Comparison of ENCODE assay signal across 20 cellular contexts in the genomic region with DNA sequence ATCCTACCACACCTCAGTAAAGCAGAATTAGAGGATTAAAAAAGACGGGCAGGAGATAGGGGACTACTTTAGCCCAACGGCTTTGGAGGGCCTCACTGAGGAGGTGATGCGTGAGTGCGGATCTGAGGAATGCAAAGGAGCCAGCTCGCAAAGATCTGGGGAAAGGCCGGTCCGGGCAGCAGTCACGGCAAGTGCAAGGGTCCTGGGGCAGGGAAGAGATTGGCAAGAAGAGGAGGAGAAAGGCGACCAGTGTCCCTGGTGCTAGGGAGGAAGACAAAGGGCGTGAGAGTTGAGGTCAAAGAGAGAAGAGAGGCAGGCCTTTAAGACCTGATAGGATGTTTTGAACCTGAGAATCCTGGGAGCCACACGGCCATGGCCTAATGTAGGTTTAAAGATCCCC.
DNase-seq lines count a peak whose midpoint lies in the region; FAIRE-seq and TF ChIP-seq lines count a peak whose summit lies in the region.
"Had no signal": no experiment of that assay in that cellular context is flagged by ENCODE, and none has a peak within 500 bp of the region (broad histone marks: within the 10 kb centered on the region; RNA-seq: fewer than 3 reads in every experiment).

No MANE protein-coding gene starts in this region.

- no peak overlapping the region for H2BK5ac ChIP-seq in H1 (ENCODE audit: low read depth, low read length)
- no peak overlapping the region for H2BK5ac ChIP-seq in trophoblast cell (ENCODE audit: low read depth, low read length, poor library complexity)

- H4K5ac ChIP-seq in H1 (ENCODE audit: insufficient read length, low read depth, low read length) = no peak overlapping the region

- no peaks in the 10 kb centered on the region for H3K4me1 Mint-ChIP-seq in activated T-helper 1 cell treated with anti-CD3 and anti-CD28 coated beads, Interleukin-12 subunit alpha, Interleukin-12 subunit beta, Interleukin-2, Interleukin-4 antibody, amounts not matched to agents 30 ng/mL and 10 ng/mL and 1 ng/mL, durations not matched to agents 14 hours and 24 hours and 36 hours (ENCODE audit: low read depth)
- H3K4me1 Mint-ChIP-seq: CD4-positive, CD25-positive, alpha-beta regulatory T cell had no signal

- no peaks in the 10 kb centered on the region for H4K20me1 ChIP-seq in H1 (replicated peaks in 1 of 2; ENCODE audit: control insufficient read depth in 1 of 2, insufficient read depth in 2 of 2, low read length in 2 of 2)

- H3K18ac ChIP-seq in H1 (ENCODE audit: extremely low read depth, low read length) = no peak overlapping the region
- no peak overlapping the region for H3K18ac ChIP-seq in trophoblast cell (ENCODE audit: low read length)

- H3K4me1 ChIP-seq in H1 (replicated peaks in 1 of 4; ENCODE audit: control insufficient read depth in 3 of 4, insufficient read depth in 4 of 4, low read length in 3 of 4) (no peaks in the 10 kb centered on the region), trophoblast cell (ENCODE audit: control insufficient read depth in 1 of 2, insufficient read depth in 2 of 2, low read length in 2 of 2) (no peaks in the 10 kb centered on the region), tibial artery (peaks cover 0 to 46% (median 23%) of the 10 kb centered on the region in 4 donors)

- CTCF ChIA-PET in H1 (lab: Charles Lee; ENCODE audit: partially characterized antibody) = interaction anchor here (0.7 to 6.2 kb wide), 11 partner anchors 11 to 146 kb away, joined by 3 to 62 read pairs (median 5); no protein-coding TSS in a partner anchor

- H3K36me3 ChIP-seq in WERI-Rb-1 = peaks cover 2% of the 10 kb centered on the region; the same call in 1 of the 2 replicates
- H3K36me3 ChIP-seq in H1 (ENCODE audit: control insufficient read depth in 2 of 4, insufficient read depth in 4 of 4, low read length in 3 of 4) = no peaks in the 10 kb centered on the region
- no peaks in the 10 kb centered on the region for H3K36me3 ChIP-seq in trophoblast cell (ENCODE audit: control insufficient read depth in 1 of 2, insufficient read depth in 2 of 2, low read length in 2 of 2)
- H3K36me3 ChIP-seq in tibial artery = no peaks in the 10 kb centered on the region

- no peak for TF ChIP-seq EP300 in H1 (IDR thresholded peaks at IDR 0.05; ENCODE audit: borderline replicate concordance in 1 of 2, low read depth in 2 of 2, low read length in 2 of 2)

- no peaks in the 10 kb centered on the region for H3K79me2 ChIP-seq in H1 (ENCODE audit: control insufficient read depth in 1 of 2, insufficient read depth in 2 of 2, low read length in 2 of 2)
- H3K79me2 ChIP-seq in trophoblast cell (ENCODE audit: control insufficient read depth, insufficient read depth, low read length, poor library complexity) = no peaks in the 10 kb centered on the region

- POLR2A ChIA-PET in H1 (lab: Charles Lee; ENCODE audit: partially characterized antibody) = interaction anchor here (1.5 kb wide), 1 partner anchor 113 kb away, joined by 6 read pairs; no protein-coding TSS in a partner anchor

- H4K8ac ChIP-seq in H1 (ENCODE audit: extremely low read depth, insufficient read depth, low read length) (no peak overlapping the region), trophoblast cell (ENCODE audit: low read depth, low read length) (no peak overlapping the region)

- H3K23ac ChIP-seq in H1 (ENCODE audit: insufficient read length) (no peak overlapping the region), trophoblast cell (ENCODE audit: low read length) (no peak overlapping the region)

- H3K79me1 ChIP-seq in H1 (ENCODE audit: low read depth, low read length) (no peaks in the 10 kb centered on the region), trophoblast cell (ENCODE audit: low read length) (no peaks in the 10 kb centered on the region)

- no peak overlapping the region for H3K4ac ChIP-seq in H1 (replicated peaks; ENCODE audit: insufficient read length, low read depth, low read length)
- H3K4ac ChIP-seq in trophoblast cell (ENCODE audit: low read depth, low read length) = no peak overlapping the region

- H2BK20ac ChIP-seq in H1 (ENCODE audit: low read length) = no peak overlapping the region

- no peak overlapping the region for H3K27ac Mint-ChIP-seq in activated T-helper 1 cell treated with anti-CD3 and anti-CD28 coated beads, Interleukin-12 subunit alpha, Interleukin-12 subunit beta, Interleukin-2, Interleukin-4 antibody, amounts not matched to agents 30 ng/mL and 10 ng/mL and 1 ng/mL, durations not matched to agents 14 hours and 24 hours and 36 hours
- H3K27ac Mint-ChIP-seq: CD4-positive, CD25-positive, alpha-beta regulatory T cell had no signal

- H3K27ac ChIP-seq in WERI-Rb-1 (peak overlapping the region; percentile 16; the same call in 1 of the 2 replicates), H1 (ENCODE audit: low read depth, low read length) (no peak overlapping the region), trophoblast cell (ENCODE audit: low read depth, low read length) (no peak overlapping the region), tibial artery (peak overlapping the region; percentile 69 to 79)
- H3K27ac ChIP-seq: HL-60, PC-9 had no signal

- H3K27me3 ChIP-seq in WERI-Rb-1 (ENCODE audit: insufficient read depth, low read depth, severe bottlenecking) (no peaks in the 10 kb centered on the region), H1 (replicated peaks in 1 of 4; ENCODE audit: control insufficient read depth in 3 of 4, extremely low read depth in 1 of 4, insufficient read depth in 3 of 4, low read length in 3 of 4) (no peaks in the 10 kb centered on the region; a peak in 3 of 7 replicates), trophoblast cell (ENCODE audit: insufficient read depth, low read length) (no peaks in the 10 kb centered on the region), tibial artery (no peaks in the 10 kb centered on the region)

- H3K36me3 Mint-ChIP-seq in activated T-helper 1 cell treated with anti-CD3 and anti-CD28 coated beads, Interleukin-12 subunit alpha, Interleukin-12 subunit beta, Interleukin-2, Interleukin-4 antibody, amounts not matched to agents 30 ng/mL and 10 ng/mL and 1 ng/mL, durations not matched to agents 14 hours and 24 hours and 36 hours (ENCODE audit: low read depth) = no peaks in the 10 kb centered on the region
- H3K36me3 Mint-ChIP-seq: CD4-positive, CD25-positive, alpha-beta regulatory T cell had no signal

- H3K9me3 Mint-ChIP-seq in activated T-helper 1 cell treated with anti-CD3 and anti-CD28 coated beads, Interleukin-12 subunit alpha, Interleukin-12 subunit beta, Interleukin-2, Interleukin-4 antibody, amounts not matched to agents 30 ng/mL and 10 ng/mL and 1 ng/mL, durations not matched to agents 14 hours and 24 hours and 36 hours = no peaks in the 10 kb centered on the region

- no peak for TF ChIP-seq POLR2A in H1 (IDR thresholded peaks at IDR 0.05; ENCODE audit: control extremely low read depth in 1 of 2, low read depth in 2 of 2, low read length in 2 of 2)

- H3K9ac ChIP-seq in H1 (replicated peaks in 1 of 4; ENCODE audit: extremely low read depth in 1 of 4, low read depth in 3 of 4, low read length in 3 of 4) (no peak overlapping the region), trophoblast cell (ENCODE audit: low read length) (no peak overlapping the region)

- no peak for TF ChIP-seq RAD21 in H1 (IDR thresholded peaks at IDR 0.05 in 1 of 2, conservative IDR thresholded peaks at IDR 0.05 in 1 of 2; ENCODE audit: low read depth in 2 of 2, low read length in 2 of 2)

- H3K4me3 Mint-ChIP-seq in activated T-helper 1 cell treated with anti-CD3 and anti-CD28 coated beads, Interleukin-12 subunit alpha, Interleukin-12 subunit beta, Interleukin-2, Interleukin-4 antibody, amounts not matched to agents 30 ng/mL and 10 ng/mL and 1 ng/mL, durations not matched to agents 14 hours and 24 hours and 36 hours = no peak overlapping the region
- H3K4me3 Mint-ChIP-seq: CD4-positive, CD25-positive, alpha-beta regulatory T cell had no signal

- H2AFZ ChIP-seq in H1 (ENCODE audit: low read length) (0 out of 2 replicates have a peak overlapping the region, but pooled peaks have one; percentile 33), trophoblast cell (ENCODE audit: insufficient read depth, low read length, poor library complexity) (no peak overlapping the region)
- H2AFZ ChIP-seq: PC-9 had no signal

- no peak for FAIRE-seq in H1 (lab: Jason Lieb, UNC)

- H3K56ac ChIP-seq in H1 (replicated peaks; ENCODE audit: insufficient read length, low read depth, low read length) = no peak overlapping the region

- H2BK15ac ChIP-seq in H1 (ENCODE audit: low read length) = no peak overlapping the region

- no peak overlapping the region for H3K4me3 ChIP-seq in WERI-Rb-1 (ENCODE audit: low read depth, low read length)
- no peak overlapping the region for H3K4me3 ChIP-seq in H1 (ENCODE audit: extremely low read depth in 1 of 4, insufficient read depth in 2 of 4, low read depth in 3 of 4, low read length in 4 of 4)
- H3K4me3 ChIP-seq in trophoblast cell (ENCODE audit: low read depth, low read length) = peak overlapping the region; percentile 15
- H3K4me3 ChIP-seq in tibial artery = no peak overlapping the region
- H3K4me3 ChIP-seq: PC-9 had no signal

- no peaks in the 10 kb centered on the region for H3K23me2 ChIP-seq in H1 (ENCODE audit: low read depth, low read length)

- H3K9me3 ChIP-seq in WERI-Rb-1 (ENCODE audit: severe bottlenecking) = no peaks in the 10 kb centered on the region
- H3K9me3 ChIP-seq in H1 (ENCODE audit: insufficient read depth in 2 of 2, low read depth in 1 of 2, low read length in 1 of 2) = no peaks in the 10 kb centered on the region
- peaks cover 3% of the 10 kb centered on the region for H3K9me3 ChIP-seq in trophoblast cell (ENCODE audit: insufficient read depth, low read depth, low read length)
- H3K9me3 ChIP-seq in tibial artery = no peaks in the 10 kb centered on the region

- H4K91ac ChIP-seq in H1 (replicated peaks; ENCODE audit: insufficient read length, low read length) (no peak overlapping the region), trophoblast cell (ENCODE audit: low read depth, low read length) (no peak overlapping the region)

- TF ChIP-seq CTCF in WERI-Rb-1 (IDR thresholded peaks at IDR 0.05; ENCODE audit: low read depth, low read length) = no peak
- no peak for TF ChIP-seq CTCF in H1 (IDR thresholded peaks at IDR 0.05; ENCODE audit: control extremely low read depth in 1 of 3, insufficient read depth in 1 of 3, low read depth in 1 of 3, low read length in 3 of 3)
- no peak for TF ChIP-seq CTCF in tibial artery (IDR thresholded peaks at IDR 0.05)

- intact Hi-C loops in tibial artery (cut with DNase I; ENCODE audit: low total_unique reads) = loop anchor here (10.0 kb wide), 1 partner anchor 51 kb away; no protein-coding TSS in a partner anchor
- intact Hi-C loops in activated T-helper 1 cell treated with anti-CD3 and anti-CD28 coated beads, Interleukin-12 subunit alpha, Interleukin-12 subunit beta, Interleukin-2, Interleukin-4 antibody, amounts not matched to agents 30 ng/mL and 10 ng/mL and 1 ng/mL, durations not matched to agents 14 hours and 24 hours and 36 hours (cut with micrococcal nuclease) = no loop called here

- H3K27me3 Mint-ChIP-seq in activated T-helper 1 cell treated with anti-CD3 and anti-CD28 coated beads, Interleukin-12 subunit alpha, Interleukin-12 subunit beta, Interleukin-2, Interleukin-4 antibody, amounts not matched to agents 30 ng/mL and 10 ng/mL and 1 ng/mL, durations not matched to agents 14 hours and 24 hours and 36 hours (ENCODE audit: insufficient read depth) = peaks cover 9% of the 10 kb centered on the region

- DNase-seq in WERI-Rb-1 (peak; percentile 36), H1 (ENCODE audit: low read depth in 1 of 2, low spot score in 2 of 2) (no peak), trophoblast cell (no peak), tibial artery (no peak), NCI-H526 (lab: John Stamatoyannopoulos, UW) (no peak), SW480 (ENCODE audit: low spot score) (no peak)
- DNase-seq in stimulated activated CD4-positive, alpha-beta T cell treated with anti-CD3 and anti-CD28 coated beads, Interleukin-1b, Interleukin-23, amount 100 ng/mL, for 48 hours = no peak
- no peak for DNase-seq in activated T-helper 1 cell treated with anti-CD3 and anti-CD28 coated beads, Interleukin-12 subunit alpha, Interleukin-12 subunit beta, Interleukin-2, Interleukin-4 antibody, amounts not matched to agents 30 ng/mL and 10 ng/mL and 1 ng/mL, durations not matched to agents 14 hours and 24 hours and 36 hours (ENCODE audit: low spot score)
- DNase-seq: ACHN; Calu3; CD4-positive, CD25-positive, alpha-beta regulatory T cell; KG1; NCI-H1092; NCI-H1694; NCI-H2107; NCI-H226; NCI-H526 treated with DMSO at 0.1 percent for 48 hours; PC-9; Right ventricle myocardium superior had no signal

- 86% methylated on average over 11 of the region's 11 CpGs; no CpG with 5 or more reads in 1 of the 2 experiments for WGBS in H1 (ENCODE audit: extremely low coverage in 1 of 2, insufficient coverage in 1 of 2, insufficient read length in 1 of 2, insufficient replicate concordance in 2 of 2, low coverage in 1 of 2, low lambda C conversion rate in 2 of 2, missing lambda C conversion rate in 1 of 2), 2 experiments
- WGBS in trophoblast cell (ENCODE audit: extremely low coverage, insufficient coverage, insufficient read length) = no CpG with 5 or more reads among the region's 11 CpGs

- no peak overlapping the region for H4K12ac ChIP-seq in trophoblast cell (ENCODE audit: low read depth, low read length)

- H2AK5ac ChIP-seq in H1 (ENCODE audit: low read depth, low read length) = no peak overlapping the region
- H2AK5ac ChIP-seq in trophoblast cell (ENCODE audit: low read length) = no peak overlapping the region

- H2BK12ac ChIP-seq in H1 (ENCODE audit: low read depth, low read length) = no peak overlapping the region
- no peak overlapping the region for H2BK12ac ChIP-seq in trophoblast cell (ENCODE audit: low read length)

- H3K4me2 ChIP-seq in H1 (ENCODE audit: insufficient read depth in 1 of 2, low read depth in 2 of 2, low read length in 2 of 2) (no peak overlapping the region), trophoblast cell (ENCODE audit: low read length) (no peak overlapping the region)
- H3K4me2 ChIP-seq: PC-9 had no signal

- H3K14ac ChIP-seq in H1 (ENCODE audit: insufficient read length) (no peak overlapping the region), trophoblast cell (ENCODE audit: low read length) (no peak overlapping the region)

- no peak overlapping the region for H2BK120ac ChIP-seq in H1 (replicated peaks; ENCODE audit: low read depth, low read length)
- no peak overlapping the region for H2BK120ac ChIP-seq in trophoblast cell (ENCODE audit: insufficient read depth, low read length, poor library complexity)

Comparison
In these comparisons a context has a peak if more than half of its experiments do, and no peak if none do; other contexts are left out.
1. H3K27ac ChIP-seq: peak in WERI-Rb-1 (single experiment) and tibial artery (2 of 2); none in H1 (single experiment) and trophoblast cell (single experiment).